In the genomic region with DNA sequence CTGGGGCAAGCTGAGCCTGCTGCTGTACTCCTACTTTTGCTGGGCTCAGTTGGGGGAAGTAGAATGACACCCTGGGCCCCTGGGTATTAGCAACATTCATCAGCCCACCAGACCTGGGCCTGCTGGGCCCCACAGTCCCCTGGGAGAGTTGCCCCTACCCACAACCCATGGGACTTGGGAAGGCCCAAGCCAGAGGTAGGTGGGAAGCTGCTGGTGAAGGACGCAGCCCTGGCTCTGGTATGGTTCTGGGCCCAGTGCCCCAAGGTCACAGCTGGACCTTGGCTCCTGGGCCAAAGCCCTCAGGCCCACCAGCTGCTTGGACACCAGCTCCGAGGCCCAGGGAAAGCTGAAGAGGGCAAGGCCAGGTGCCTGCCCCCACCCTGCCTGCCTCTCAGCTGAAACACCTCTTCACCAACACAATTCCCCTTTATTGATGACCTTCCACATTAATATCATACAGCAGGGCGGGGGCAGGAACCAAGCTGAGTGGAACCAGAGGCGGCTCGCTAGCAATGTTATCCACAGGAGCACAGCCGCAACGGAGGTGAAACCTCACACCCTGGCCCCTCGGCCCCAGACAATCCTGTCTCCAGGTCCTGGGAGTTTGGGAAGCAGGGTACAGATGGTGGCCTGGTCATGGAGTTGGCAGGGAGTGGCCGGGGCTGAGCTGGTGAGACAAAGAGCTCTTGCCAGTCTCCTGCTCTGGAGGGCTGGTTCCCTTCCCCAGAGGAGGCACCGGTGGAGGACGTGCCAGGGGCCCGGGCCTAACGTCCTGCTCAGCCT, we compare ENCODE assay signal across 19 cellular contexts. TPM values are rescaled to one million over a fixed set of nuclear protein-coding genes. Genes with fewer than 3 reads are reported as not detected.
DNase-seq lines count a peak whose midpoint lies in the region; ATAC-seq and TF ChIP-seq lines count a peak whose summit lies in the region.
"Had no signal": no experiment of that assay in that cellular context is flagged by ENCODE, and none has a peak within 500 bp of the region (broad histone marks: within the 10 kb centered on the region; RNA-seq: fewer than 3 reads in every experiment).

No MANE protein-coding gene starts in this region.

- in situ Hi-C loops in Panc1 (cut with HindIII; ENCODE audit: low pct_unique_long_range_greater_than_20kb, low sequenced_read_pairs): no loop called here

- BruUV-seq in Panc1 (replicated peaks; lab: Mats Ljungman, UMichigan): no TSS peak

- no peak for DNase-seq in Panc1 (ENCODE audit: low read depth, low spot score)
- DNase-seq in left ventricle myocardium inferior: no peak
- peak; percentile 55 to 85 (median 70) for DNase-seq in ovary
- no peak for DNase-seq in C1 segment of cervical spinal cord (lab: John Stamatoyannopoulos, UW)
- no peak for DNase-seq in HT-29 (ENCODE audit: low spot score)
- DNase-seq in NCI-H187 (lab: John Stamatoyannopoulos, UW): no peak
- DNase-seq: AML-193; CD8-positive, alpha-beta T cell; DMS79 treated with DMSO at 0.1 percent for 48 hours; KG1; NCI-H1092 treated with DMSO at 0.1 percent for 48 hours; NCI-H187 treated with DMSO at 0.1 percent for 48 hours; NCI-H2171 treated with DMSO at 0.1 percent for 48 hours; NCI-H510A; NCI-H82; Peyer's patch had no signal

- POLR2A ChIA-PET in Panc1 (lab: Charles Lee): interaction anchor here (0.6 kb wide), 1 partner anchor 190 kb away, joined by 4 read pairs; no protein-coding TSS in a partner anchor

- TF ChIP-seq CTCF in Panc1 (IDR thresholded peaks at IDR 0.05): no peak
- no peak for TF ChIP-seq CTCF in left ventricle myocardium inferior (IDR thresholded peaks at IDR 0.05; ENCODE audit: borderline replicate concordance)
- TF ChIP-seq CTCF in ovary (IDR thresholded peaks at IDR 0.05): no peak

- H3K27ac ChIP-seq in BLaER1 (peak overlapping the region; percentile 62), Panc1 (ENCODE audit: low read length) (no peak overlapping the region), left ventricle myocardium inferior (replicated peaks) (peak overlapping the region; percentile 46), ovary (peak overlapping the region; percentile 45 to 63)
- H3K27ac ChIP-seq: Peyer's patch had no signal

- peaks cover 44% of the 10 kb centered on the region for H3K36me3 ChIP-seq in BLaER1
- no peaks in the 10 kb centered on the region for H3K36me3 ChIP-seq in Panc1 (ENCODE audit: control insufficient read depth, insufficient read depth, low read length)
- H3K36me3 ChIP-seq in left ventricle myocardium inferior: peaks cover 47% of the 10 kb centered on the region
- H3K36me3 ChIP-seq in ovary: no peaks in the 10 kb centered on the region

- CTCF ChIA-PET in Panc1 (lab: Charles Lee): no interaction called here

- TF ChIP-seq EP300 in ovary (IDR thresholded peaks at IDR 0.05): no peak

- H4K20me1 ChIP-seq in BLaER1: no peaks in the 10 kb centered on the region

- 0 out of 2 replicates have a peak, but pooled peaks have one; percentile 16 for ATAC-seq in Panc1
- no peak for ATAC-seq in HG02938 (IDR thresholded peaks at IDR 0.05; ENCODE audit: unreplicated experiment)
- ATAC-seq: CD8-positive, alpha-beta T cell had no signal

- H3K27me3 ChIP-seq in BLaER1 (no peaks in the 10 kb centered on the region), Panc1 (ENCODE audit: control insufficient read depth, insufficient read depth, low read length) (no peaks in the 10 kb centered on the region), left ventricle myocardium inferior (ENCODE audit: low read depth) (no peaks in the 10 kb centered on the region), ovary (no peaks in the 10 kb centered on the region)
- H3K27me3 ChIP-seq: Peyer's patch had no signal

- H3K4me1 ChIP-seq in BLaER1: peaks cover 23% of the 10 kb centered on the region
- H3K4me1 ChIP-seq in Panc1 (ENCODE audit: control insufficient read depth, insufficient read depth, low read length): no peaks in the 10 kb centered on the region
- peaks cover 12% of the 10 kb centered on the region for H3K4me1 ChIP-seq in left ventricle myocardium inferior
- peaks cover 8% of the 10 kb centered on the region for H3K4me1 ChIP-seq in ovary (ENCODE audit: insufficient read depth)
- H3K4me1 ChIP-seq: Peyer's patch had no signal

- 44 to 70% (median 59%) methylated on average over 10 to 13 of the region's 13 CpGs for WGBS in ovary, 3 donors

- H3K9me3 ChIP-seq in BLaER1 (no peaks in the 10 kb centered on the region), Panc1 (ENCODE audit: control insufficient read depth, insufficient read depth, low read depth, low read length) (no peaks in the 10 kb centered on the region), left ventricle myocardium inferior (replicated peaks) (no peaks in the 10 kb centered on the region), ovary (no peaks in the 10 kb centered on the region)
- H3K9me3 ChIP-seq: Peyer's patch had no signal

- H3K4me2 ChIP-seq in BLaER1: peak overlapping the region; percentile 75
- H3K4me2 ChIP-seq: GM23338 had no signal

- H3K9ac ChIP-seq in BLaER1: peak overlapping the region; percentile 54

- H3K4me3 ChIP-seq in BLaER1 (no peak overlapping the region), Panc1 (ENCODE audit: low read depth in 2 of 2, low read length in 2 of 2) (no peak overlapping the region), left ventricle myocardium inferior (no peak overlapping the region), ovary (no peak overlapping the region)
- H3K4me3 ChIP-seq: GM23338, Peyer's patch had no signal

- no peak for TF ChIP-seq POLR2A in ovary (IDR thresholded peaks at IDR 0.05)

- intact Hi-C loops in Panc1 (cut with micrococcal nuclease; ENCODE audit: unreplicated experiment): no loop called here
- intact Hi-C loops in left ventricle myocardium inferior (cut with micrococcal nuclease): no loop called here
- intact Hi-C loops in ovary (cut with DNase I): no loop called here

RNA-seq across cellular contexts. Expression of a gene that starts 13.7 kb away (rescaled TPM):
- total RNA-seq in Panc1 (2021; ENCODE audit: unreplicated experiment) (13.7 TPM), left ventricle myocardium inferior (9.4 TPM), ovary (10 to 100 TPM in 3 of 7 donors, 1 to 10 TPM in 4; 3.3 to 16.2 (median 9.4) TPM)
- 15.8 TPM for polyA plus RNA-seq in Panc1 (2012; ENCODE audit: insufficient read length)
- 1 to 10 TPM; 6.8 to 8.6 TPM for polyA plus RNA-seq in ovary
- total RNA-seq in HT-29 (2014; rRNA removed; shearing (Covaris generic)): 45.4 and 50.8 TPM in 2 replicates

RNA-seq across cellular contexts. Expression of a gene that starts 16.0 kb away (rescaled TPM):
- 38.8 TPM for total RNA-seq in Panc1 (2021; ENCODE audit: unreplicated experiment)
- 71.7 TPM for polyA plus RNA-seq in Panc1 (2012; ENCODE audit: insufficient read length)
- total RNA-seq in left ventricle myocardium inferior: 85.3 TPM
- total RNA-seq in ovary: 10 to 100 TPM; 23.0 to 42.7 (median 39.1) TPM
- polyA plus RNA-seq in ovary: 10 to 100 TPM; 28.7 to 29.9 TPM
- total RNA-seq in HT-29 (2014; rRNA removed; shearing (Covaris generic)): 37.4 and 43.7 TPM in 2 replicates

RNA-seq across cellular contexts. Expression of a gene that starts 16.6 kb away (rescaled TPM):
- total RNA-seq in Panc1 (2021; ENCODE audit: unreplicated experiment) (114 TPM), left ventricle myocardium inferior (162 TPM), ovary (100 to 1,000 TPM in 3 of 7 donors, 10 to 100 TPM in 4; 32.1 to 107 (median 89.2) TPM)
- polyA plus RNA-seq in Panc1 (2012; ENCODE audit: insufficient read length): 97.5 TPM
- 10 to 100 TPM; 62.9 to 97.8 TPM for polyA plus RNA-seq in ovary
- total RNA-seq in HT-29 (2014; rRNA removed; shearing (Covaris generic)): 206 and 210 TPM in 2 replicates

RNA-seq across cellular contexts. Expression of a gene that starts 58.2 kb away (rescaled TPM):
- total RNA-seq in Panc1 (2021; ENCODE audit: unreplicated experiment): 23.0 TPM
- polyA plus RNA-seq in Panc1 (2012; ENCODE audit: insufficient read length): 13.1 TPM
- 35.6 TPM for total RNA-seq in left ventricle myocardium inferior
- total RNA-seq in ovary: 10 to 100 TPM; 18.7 to 36.5 (median 25.5) TPM
- 10 to 100 TPM in 1 of 2 donors, 1 to 10 TPM in 1; 2.5 to 21.7 TPM for polyA plus RNA-seq in ovary
- total RNA-seq in HT-29 (2014; rRNA removed; shearing (Covaris generic)): 64.8 and 66.6 TPM in 2 replicates

Comparison
In these comparisons a context has a peak if more than half of its experiments do, and no peak if none do; other contexts are left out.
1. DNase-seq: peak in ovary (5 of 5); none in Panc1 (single experiment), left ventricle myocardium inferior (single experiment), C1 segment of cervical spinal cord (0 of 14), HT-29 (single experiment) and NCI-H187 (0 of 2).